In the genomic region with DNA sequence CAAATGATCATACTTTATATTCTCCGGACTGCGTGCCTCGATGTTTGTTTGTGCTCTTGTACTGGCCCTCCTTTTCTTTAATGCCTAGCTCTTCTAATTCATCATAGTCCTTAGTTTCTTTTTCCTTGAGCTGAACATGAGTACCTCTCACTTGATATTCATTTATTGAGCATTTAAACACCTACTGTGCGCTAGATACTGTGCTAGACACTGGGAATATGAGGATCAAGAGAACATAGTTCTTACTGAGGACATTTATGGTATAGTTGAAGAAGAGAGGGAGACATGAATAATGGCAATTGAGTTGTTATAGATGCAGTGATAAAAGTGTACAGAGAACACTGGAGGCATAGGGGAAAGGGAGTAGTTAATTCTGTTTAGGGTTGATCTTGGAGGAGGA, we compare ENCODE assay signal across 31 cellular contexts.
"Had no signal": no experiment of that assay in that cellular context is flagged by ENCODE, and none has a peak within 500 bp of the region (broad histone marks: within the 10 kb centered on the region; RNA-seq: fewer than 3 reads in every experiment).

No MANE protein-coding gene starts in this region.

- FAIRE-seq: endometrium, frontal cortex had no signal

- H3K4me3 Mint-ChIP-seq: activated B cell treated with CpG ODN at 0.5 μM for 24 hours; activated CD4-positive, alpha-beta memory T cell treated with anti-CD3 and anti-CD28 coated beads for 36 hours; activated CD4-positive, alpha-beta T cell treated with anti-CD3 and anti-CD28 coated beads, Interleukin-2, amount 10 ng/mL, durations not matched to agents 24 days and 14 days; activated CD8-positive, alpha-beta memory T cell treated with anti-CD3 and anti-CD28 coated beads, Interleukin-2, amount 10 ng/mL, durations not matched to agents 7 days and 5 days; activated CD8-positive, alpha-beta T cell treated with anti-CD3 and anti-CD28 coated beads, Interleukin-2, amount 10 ng/mL, durations not matched to agents 7 days and 5 days; activated naive CD4-positive, alpha-beta T cell treated with anti-CD3 and anti-CD28 coated beads for 36 hours; activated naive CD4-positive, alpha-beta T cell treated with anti-CD3 and anti-CD28 coated beads, Interleukin-2, amount 50 U/mL, for 24 hours; activated T-helper 1 cell treated with anti-CD3 and anti-CD28 coated beads, Interleukin-12 subunit alpha, Interleukin-12 subunit beta, Interleukin-2, Interleukin-4 antibody, amounts not matched to agents 30 ng/mL and 10 ng/mL and 1 ng/mL, durations not matched to agents 14 hours and 24 hours and 36 hours; brain had no signal

- H3K27me3 ChIP-seq: ascending aorta, breast epithelium, cardiac muscle cell, colonic mucosa had no signal

- H3K9me3 ChIP-seq: ascending aorta, breast epithelium, colonic mucosa had no signal

- DNase-seq: activated B cell treated with CpG ODN at 0.5 μM for 24 hours; activated CD4-positive, alpha-beta memory T cell treated with anti-CD3 and anti-CD28 coated beads for 36 hours; activated CD4-positive, alpha-beta T cell treated with anti-CD3 and anti-CD28 coated beads, Interleukin-2, amount 10 ng/mL, durations not matched to agents 24 days and 14 days; activated CD8-positive, alpha-beta memory T cell treated with anti-CD3 and anti-CD28 coated beads, Interleukin-2, amount 10 ng/mL, durations not matched to agents 7 days and 5 days; activated CD8-positive, alpha-beta memory T cell treated with anti-CD3 and anti-CD28 coated beads, Interleukin-2, amount 50 U/mL, for 4 hours; activated CD8-positive, alpha-beta T cell treated with anti-CD3 and anti-CD28 coated beads, Interleukin-2, amount 10 ng/mL, durations not matched to agents 7 days and 5 days; activated effector memory CD4-positive, alpha-beta T cell treated with anti-CD3 and anti-CD28 coated beads, Interleukin-2, amount 50 U/mL, for 16 hours; activated naive CD4-positive, alpha-beta T cell treated with anti-CD3 and anti-CD28 coated beads for 36 hours; activated T-cell treated with anti-CD3 and anti-CD28 coated beads, Interleukin-2, amount 50 U/mL, for 1 hour; activated T-cell treated with anti-CD3 and anti-CD28 coated beads, Interleukin-2, amount 50 U/mL, for 48 hours; central memory CD4-positive, alpha-beta T cell; cerebellar nuclear complex; colonic mucosa; effector CD8-positive, alpha-beta T cell; foreskin fibroblast; head of caudate nucleus; T-helper 1 cell; T-helper 2 cell; T-helper 9 cell; WERI-Rb-1 had no signal

- H3K27ac ChIP-seq: ascending aorta, breast epithelium, cardiac muscle cell, colonic mucosa, WERI-Rb-1 had no signal

- ATAC-seq: activated CD4-positive, CD25-positive, alpha-beta regulatory T cell treated with anti-CD3 and anti-CD28 coated beads, Interleukin-2, amount 50 U/mL, for 24 hours; activated CD8-positive, alpha-beta memory T cell treated with anti-CD3 and anti-CD28 coated beads, Interleukin-2, amount 10 ng/mL, durations not matched to agents 7 days and 5 days; activated CD8-positive, alpha-beta T cell treated with anti-CD3 and anti-CD28 coated beads, Interleukin-2, amount 10 ng/mL, durations not matched to agents 7 days and 5 days; esophagus mucosa had no signal

- H3K4me3 ChIP-seq: ascending aorta, breast epithelium, cardiac muscle cell, colonic mucosa had no signal

- H3K27me3 Mint-ChIP-seq: activated B cell treated with CpG ODN at 0.5 μM for 24 hours; activated CD4-positive, alpha-beta memory T cell treated with anti-CD3 and anti-CD28 coated beads for 36 hours; activated CD4-positive, alpha-beta T cell treated with anti-CD3 and anti-CD28 coated beads, Interleukin-2, amount 10 ng/mL, durations not matched to agents 24 days and 14 days; activated CD8-positive, alpha-beta memory T cell treated with anti-CD3 and anti-CD28 coated beads, Interleukin-2, amount 10 ng/mL, durations not matched to agents 7 days and 5 days; activated naive CD4-positive, alpha-beta T cell treated with anti-CD3 and anti-CD28 coated beads, Interleukin-2, amount 50 U/mL, for 24 hours; brain had no signal

- H3K36me3 ChIP-seq: breast epithelium, colonic mucosa had no signal

- H3K9me3 Mint-ChIP-seq: activated B cell treated with CpG ODN at 0.5 μM for 24 hours; activated CD4-positive, alpha-beta memory T cell treated with anti-CD3 and anti-CD28 coated beads for 36 hours; activated CD4-positive, alpha-beta T cell treated with anti-CD3 and anti-CD28 coated beads, Interleukin-2, amount 10 ng/mL, durations not matched to agents 24 days and 14 days; activated naive CD4-positive, alpha-beta T cell treated with anti-CD3 and anti-CD28 coated beads for 36 hours; activated naive CD4-positive, alpha-beta T cell treated with anti-CD3 and anti-CD28 coated beads, Interleukin-2, amount 50 U/mL, for 24 hours; activated T-helper 1 cell treated with anti-CD3 and anti-CD28 coated beads, Interleukin-12 subunit alpha, Interleukin-12 subunit beta, Interleukin-2, Interleukin-4 antibody, amounts not matched to agents 30 ng/mL and 10 ng/mL and 1 ng/mL, durations not matched to agents 14 hours and 24 hours and 36 hours; activated T-helper 2 cell treated with anti-CD3 and anti-CD28 coated beads, Interferon-gamma antibody, Interleukin-2, Interleukin-4, amounts not matched to agents 10 μg/mL and 5 μg/mL and 100 μg/mL, durations not matched to agents 14 hours and 24 hours and 36 hours; brain had no signal

- H3K4me1 ChIP-seq: ascending aorta, breast epithelium, colonic mucosa had no signal

- H3K27ac Mint-ChIP-seq: activated B cell treated with CpG ODN at 0.5 μM for 24 hours; activated CD4-positive, alpha-beta memory T cell treated with anti-CD3 and anti-CD28 coated beads for 36 hours; activated CD4-positive, alpha-beta T cell treated with anti-CD3 and anti-CD28 coated beads, Interleukin-2, amount 10 ng/mL, durations not matched to agents 24 days and 14 days; activated CD8-positive, alpha-beta memory T cell treated with anti-CD3 and anti-CD28 coated beads, Interleukin-2, amount 10 ng/mL, durations not matched to agents 7 days and 5 days; activated CD8-positive, alpha-beta T cell treated with anti-CD3 and anti-CD28 coated beads, Interleukin-2, amount 10 ng/mL, durations not matched to agents 7 days and 5 days; activated naive CD4-positive, alpha-beta T cell treated with anti-CD3 and anti-CD28 coated beads for 36 hours; activated naive CD4-positive, alpha-beta T cell treated with anti-CD3 and anti-CD28 coated beads, Interleukin-2, amount 50 U/mL, for 24 hours; activated T-helper 1 cell treated with anti-CD3 and anti-CD28 coated beads, Interleukin-12 subunit alpha, Interleukin-12 subunit beta, Interleukin-2, Interleukin-4 antibody, amounts not matched to agents 30 ng/mL and 10 ng/mL and 1 ng/mL, durations not matched to agents 14 hours and 24 hours and 36 hours; activated T-helper 2 cell treated with anti-CD3 and anti-CD28 coated beads, Interferon-gamma antibody, Interleukin-2, Interleukin-4, amounts not matched to agents 10 μg/mL and 5 μg/mL and 100 μg/mL, durations not matched to agents 14 hours and 24 hours and 36 hours; brain had no signal
